Comparison of ENCODE assay signal across 1 cellular context in genomic region chr12:32666018-32666417, GRCh38.
TF ChIP-seq lines count a peak whose summit lies in the region.

No MANE protein-coding gene starts in this region.

TF ChIP-seq in HepG2, 621 proteins besides CTCF, POLR2A, EP300 and RAD21:
- TF ChIP-seq TP53 (CRISPR knock-in tag; conservative IDR thresholded peaks at IDR 0.05) (no peak), RERE (CRISPR knock-in tag; IDR thresholded peaks at IDR 0.05; ENCODE audit: low read depth) (no peak), ZKSCAN5 (CRISPR knock-in tag; IDR thresholded peaks at IDR 0.05) (no peak), ZBTB26 (CRISPR knock-in tag; IDR thresholded peaks at IDR 0.05; ENCODE audit: borderline replicate concordance) (no peak), ZNF75D (CRISPR knock-in tag; IDR thresholded peaks at IDR 0.05; ENCODE audit: borderline replicate concordance) (no peak), ZMAT3 (CRISPR knock-in tag; conservative IDR thresholded peaks at IDR 0.05) (no peak), GATAD2A (CRISPR knock-in tag; IDR thresholded peaks at IDR 0.05) (no peak), SNRNP70 (IDR thresholded peaks at IDR 0.05; ENCODE audit: low read depth, low read length) (no peak), ZNF589 (CRISPR knock-in tag; conservative IDR thresholded peaks at IDR 0.05) (no peak), ZNF816 (CRISPR knock-in tag; IDR thresholded peaks at IDR 0.05; ENCODE audit: borderline replicate concordance) (no peak), ZBTB39 (CRISPR knock-in tag; IDR thresholded peaks at IDR 0.05) (no peak)
